Comparison of ENCODE assay signal across 25 cellular contexts in the genomic region with DNA sequence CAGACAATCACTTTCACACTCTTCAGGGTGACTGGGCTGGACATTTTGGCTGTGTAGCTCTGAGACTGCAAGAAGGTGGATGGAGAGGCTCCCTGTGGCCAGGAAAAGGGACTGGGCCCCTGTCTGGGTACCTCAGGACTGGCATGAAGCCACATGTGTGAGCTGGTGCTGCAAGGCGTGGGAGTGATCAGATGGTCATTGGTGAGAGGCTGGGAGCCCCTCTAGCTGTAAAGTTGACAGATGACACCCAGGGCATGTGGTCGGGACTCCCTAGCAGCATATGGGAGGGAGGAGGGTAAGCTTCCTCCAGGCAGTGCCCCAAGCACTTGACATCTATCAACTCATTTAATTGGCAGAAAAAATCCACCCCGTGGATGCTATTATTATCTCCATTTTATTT. TPM values are rescaled to one million over a fixed set of nuclear protein-coding genes. Genes with fewer than 3 reads are reported as not detected.
"Had no signal": no experiment of that assay in that cellular context is flagged by ENCODE, and none has a peak within 500 bp of the region (broad histone marks: within the 10 kb centered on the region; RNA-seq: fewer than 3 reads in every experiment).

No MANE protein-coding gene starts in this region.

- H3K9me3 ChIP-seq: adrenal gland had no signal

- H3K9me3 Mint-ChIP-seq: activated CD4-positive, alpha-beta memory T cell treated with anti-CD3 and anti-CD28 coated beads for 36 hours; activated CD4-positive, alpha-beta T cell treated with anti-CD3 and anti-CD28 coated beads, Interleukin-2, amount 10 ng/mL, durations not matched to agents 7 days and 5 days; activated naive CD8-positive, alpha-beta T cell treated with anti-CD3 and anti-CD28 coated beads, Interleukin-2, amount 10 ng/mL, durations not matched to agents 7 days and 5 days; activated T-cell treated with anti-CD3 and anti-CD28 coated beads, Interleukin-2, amount 50 U/mL, for 72 hours; T-cell had no signal

- H3K4me3 ChIP-seq: adrenal gland, SK-N-MC had no signal

- H3K36me3 ChIP-seq: adrenal gland had no signal

- H3K27ac Mint-ChIP-seq: activated CD4-positive, alpha-beta memory T cell treated with anti-CD3 and anti-CD28 coated beads for 36 hours; activated CD4-positive, alpha-beta T cell treated with anti-CD3 and anti-CD28 coated beads, Interleukin-2, amount 10 ng/mL, durations not matched to agents 7 days and 5 days; activated naive CD8-positive, alpha-beta T cell treated with anti-CD3 and anti-CD28 coated beads, Interleukin-2, amount 10 ng/mL, durations not matched to agents 7 days and 5 days; activated T-cell treated with anti-CD3 and anti-CD28 coated beads, Interleukin-2, amount 50 U/mL, for 72 hours; T-cell had no signal

- H3K36me3 Mint-ChIP-seq: activated CD4-positive, alpha-beta memory T cell treated with anti-CD3 and anti-CD28 coated beads for 36 hours; activated naive CD8-positive, alpha-beta T cell treated with anti-CD3 and anti-CD28 coated beads, Interleukin-2, amount 10 ng/mL, durations not matched to agents 7 days and 5 days; T-cell had no signal

- H3K4me1 ChIP-seq: adrenal gland had no signal

- DNase-seq: activated CD4-positive, alpha-beta memory T cell treated with anti-CD3 and anti-CD28 coated beads for 36 hours; activated CD4-positive, alpha-beta T cell treated with anti-CD3 and anti-CD28 coated beads, Interleukin-2, amount 10 ng/mL, durations not matched to agents 7 days and 5 days; activated CD4-positive, CD25-positive, alpha-beta regulatory T cell; activated CD8-positive, alpha-beta memory T cell treated with anti-CD3 and anti-CD28 coated beads for 24 hours; activated naive CD4-positive, alpha-beta T cell treated with anti-CD3 and anti-CD28 coated beads, Interleukin-2, amount 50 U/mL, for 16 hours; activated naive CD8-positive, alpha-beta T cell treated with anti-CD3 and anti-CD28 coated beads, Interleukin-2, amount 10 ng/mL, durations not matched to agents 7 days and 5 days; activated T-cell treated with anti-CD3 and anti-CD28 coated beads, Interleukin-2, amount 50 U/mL, for 72 hours; adrenal gland; anterior cingulate cortex; cerebellar nuclear complex; Karpas-422; NCI-H1048; NCI-H2029 treated with DMSO at 0.1 percent for 48 hours; NCI-H510A treated with DMSO at 0.1 percent for 48 hours; NCI-H774; NK-92 treated with Interleukin-12 subunit alpha and Interleukin-12 subunit beta, amount 100 ng/mL, for 24 hours; OCI-M1; RPMI8226; T-cell; T-helper 2 cell; T1000 had no signal

- H3K27me3 Mint-ChIP-seq: activated CD4-positive, alpha-beta memory T cell treated with anti-CD3 and anti-CD28 coated beads for 36 hours; activated CD4-positive, alpha-beta T cell treated with anti-CD3 and anti-CD28 coated beads, Interleukin-2, amount 10 ng/mL, durations not matched to agents 7 days and 5 days had no signal

- H3K4me1 Mint-ChIP-seq: activated CD4-positive, alpha-beta T cell treated with anti-CD3 and anti-CD28 coated beads, Interleukin-2, amount 10 ng/mL, durations not matched to agents 7 days and 5 days; activated naive CD8-positive, alpha-beta T cell treated with anti-CD3 and anti-CD28 coated beads, Interleukin-2, amount 10 ng/mL, durations not matched to agents 7 days and 5 days; T-cell had no signal

- H3K27ac ChIP-seq: adrenal gland, SK-N-MC had no signal

- ATAC-seq: activated T-cell treated with anti-CD3 and anti-CD28 coated beads, Interleukin-2, amount 50 U/mL, for 72 hours; Panc1; Right ventricle myocardium inferior; T-cell had no signal

- H3K27me3 ChIP-seq: adrenal gland had no signal

- H3K4me3 Mint-ChIP-seq: activated CD4-positive, alpha-beta memory T cell treated with anti-CD3 and anti-CD28 coated beads for 36 hours; activated CD4-positive, alpha-beta T cell treated with anti-CD3 and anti-CD28 coated beads, Interleukin-2, amount 10 ng/mL, durations not matched to agents 7 days and 5 days; activated naive CD8-positive, alpha-beta T cell treated with anti-CD3 and anti-CD28 coated beads, Interleukin-2, amount 10 ng/mL, durations not matched to agents 7 days and 5 days; activated T-cell treated with anti-CD3 and anti-CD28 coated beads, Interleukin-2, amount 50 U/mL, for 72 hours; T-cell had no signal

RNA-seq across cellular contexts. Expression of a gene that starts 18.9 kb away (rescaled TPM):
- total RNA-seq: activated CD4-positive, alpha-beta memory T cell treated with anti-CD3 and anti-CD28 coated beads for 36 hours; activated CD4-positive, alpha-beta T cell treated with anti-CD3 and anti-CD28 coated beads, Interleukin-2, amount 10 ng/mL, durations not matched to agents 7 days and 5 days; activated naive CD8-positive, alpha-beta T cell treated with anti-CD3 and anti-CD28 coated beads, Interleukin-2, amount 10 ng/mL, durations not matched to agents 7 days and 5 days; activated T-cell treated with anti-CD3 and anti-CD28 coated beads, Interleukin-2, amount 50 U/mL, for 72 hours; adrenal gland; cardiac septum; Right ventricle myocardium inferior; T-cell had no signal
- polyA plus RNA-seq: adrenal gland had no signal
